Comparison of ENCODE assay signal across 8 cellular contexts in the genomic region with DNA sequence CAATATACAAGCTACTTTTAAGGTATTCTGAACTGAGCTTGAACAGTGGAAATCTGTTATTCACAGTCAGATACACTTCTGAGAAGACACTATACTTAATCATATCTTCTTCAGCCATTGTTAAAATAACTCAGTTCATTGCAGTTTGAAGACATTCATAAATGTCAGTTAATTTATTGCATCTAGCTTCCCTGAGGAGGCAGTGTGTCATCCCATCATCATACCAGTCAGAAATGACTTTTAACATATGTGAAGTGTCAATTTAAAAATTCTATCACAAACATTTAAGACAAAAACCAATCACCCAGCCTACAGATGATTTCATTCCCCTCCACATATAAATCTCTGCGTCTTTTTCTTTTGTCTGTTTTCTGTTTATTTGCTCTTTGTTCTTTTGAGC. TPM values are rescaled to one million over a fixed set of nuclear protein-coding genes. Genes with fewer than 3 reads are reported as not detected.
"Had no signal": no experiment of that assay in that cellular context is flagged by ENCODE, and none has a peak within 500 bp of the region (broad histone marks: within the 10 kb centered on the region; RNA-seq: fewer than 3 reads in every experiment).

No MANE protein-coding gene starts in this region.

- H3K4me3 ChIP-seq: K562 had no signal

- H3K4me2 ChIP-seq: KMS-11 had no signal

- ATAC-seq: HepG2, K562 had no signal

- FAIRE-seq: HepG2, HTR-8/SVneo, K562 had no signal

- H3K9ac ChIP-seq: KMS-11 had no signal

- H3K27ac ChIP-seq: KMS-11 had no signal

- DNase-seq: IMR-90, KBM-7, KG1 had no signal

RNA-seq across cellular contexts. Expression of a gene that starts 7.5 kb away (rescaled TPM):
- polyA plus RNA-seq: HepG2, IgD-negative memory B cell, IMR-90 had no signal

RNA-seq across cellular contexts. Expression of a gene that starts 54.3 kb away (rescaled TPM):
- polyA plus RNA-seq: IgD-negative memory B cell had no signal
